In the genomic region with DNA sequence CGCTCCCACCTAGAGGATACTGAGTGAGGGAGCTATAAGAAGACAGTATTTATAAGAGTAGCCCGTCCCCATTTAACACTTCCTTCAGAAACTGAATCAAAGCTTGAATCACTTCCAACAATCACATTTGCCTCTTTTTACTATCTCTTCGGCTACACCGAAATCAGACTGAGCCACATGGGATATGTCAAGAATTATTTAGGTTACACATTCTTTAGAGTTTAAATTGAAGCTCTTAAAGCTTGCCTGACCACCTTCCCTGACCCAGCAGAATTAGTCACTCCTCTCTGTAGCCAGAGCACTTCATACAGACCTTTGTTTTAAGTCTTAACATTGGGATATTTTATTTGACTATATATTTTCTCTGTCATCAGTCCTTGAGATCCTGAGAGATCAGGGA, we compare ENCODE assay signal across 25 cellular contexts.
DNase-seq lines count a peak whose midpoint lies in the region; ATAC-seq and TF ChIP-seq lines count a peak whose summit lies in the region.
"Had no signal": no experiment of that assay in that cellular context is flagged by ENCODE, and none has a peak within 500 bp of the region (broad histone marks: within the 10 kb centered on the region; RNA-seq: fewer than 3 reads in every experiment).

No MANE protein-coding gene starts in this region.

- no peak overlapping the region for H3K4me2 ChIP-seq in fibroblast of lung (ENCODE audit: extremely low read depth, insufficient read depth, low read length)
- H3K4me2 ChIP-seq: PC-9 had no signal

- TF ChIP-seq CTCF in RWPE2 (IDR thresholded peaks at IDR 0.05; ENCODE audit: poor library complexity, severe bottlenecking) (no peak), fibroblast of lung (conservative IDR thresholded peaks at IDR 0.05 in 1 of 2, IDR thresholded peaks at IDR 0.05 in 1 of 2; ENCODE audit: low read depth in 1 of 2, low read length in 2 of 2) (no peak)

- intact Hi-C loops in head of caudate nucleus (cut with DNase I), result no loop called here

- H3K36me3 ChIP-seq in RWPE2 (ENCODE audit: low read depth), result no peaks in the 10 kb centered on the region
- no peaks in the 10 kb centered on the region for H3K36me3 ChIP-seq in fibroblast of lung (ENCODE audit: control insufficient read depth, insufficient read depth, low read length)
- H3K36me3 ChIP-seq: heart left ventricle, transverse colon had no signal

- H3K4me1 ChIP-seq in RWPE2 (ENCODE audit: insufficient read depth, poor library complexity, severe bottlenecking), result no peaks in the 10 kb centered on the region
- H3K4me1 ChIP-seq in fibroblast of lung (ENCODE audit: control insufficient read depth, extremely low read depth, insufficient read depth, low read length), result no peaks in the 10 kb centered on the region
- H3K4me1 ChIP-seq: heart left ventricle, psoas muscle, transverse colon had no signal

- DNase-seq in ELR (ENCODE audit: low read depth) (peak; percentile 21), RWPE2 (ENCODE audit: low spot score) (no peak), fibroblast of lung (ENCODE audit: low read depth in 2 of 2) (peak; percentile 63 to 86), skeletal muscle cell (ENCODE audit: low read depth) (peak; percentile 13), head of caudate nucleus (no peak), foreskin melanocyte (no peak), CD1c-positive myeloid dendritic cell (ENCODE audit: extremely low spot score) (no peak)
- DNase-seq: activated CD4-positive, alpha-beta T cell treated with anti-CD3 and anti-CD28 coated beads for 4 hours; activated naive CD4-positive, alpha-beta T cell treated with anti-CD3 and anti-CD28 coated beads, Interleukin-2, amount 50 U/mL, for 16 hours; C1 segment of cervical spinal cord; COR-L47; DMS53; GF-D8; heart left ventricle; MV-4-11; NCI-H1436; nucleus accumbens; PC-9; psoas muscle; Right ventricle myocardium superior; stimulated activated CD4-positive, alpha-beta T cell treated with anti-CD3 and anti-CD28 coated beads, Interleukin-4, amount 100 ng/mL, for 4 hours; transverse colon had no signal

- H3K27me3 ChIP-seq in RWPE2 (ENCODE audit: insufficient read depth, poor library complexity, severe bottlenecking) (no peaks in the 10 kb centered on the region), fibroblast of lung (ENCODE audit: control insufficient read depth, insufficient read depth, low read length) (no peaks in the 10 kb centered on the region)
- H3K27me3 ChIP-seq: transverse colon had no signal

- no peak overlapping the region for H3K27ac ChIP-seq in RWPE2 (ENCODE audit: poor library complexity, severe bottlenecking)
- no peak overlapping the region for H3K27ac ChIP-seq in fibroblast of lung (ENCODE audit: insufficient read depth, low read length)
- H3K27ac ChIP-seq: heart left ventricle, HL-60, PC-9, psoas muscle, transverse colon had no signal

- H3K9ac ChIP-seq in fibroblast of lung (ENCODE audit: insufficient read depth, low read length), result no peak overlapping the region

- H3K4me3 ChIP-seq in RWPE2 (ENCODE audit: severe bottlenecking) (no peak overlapping the region), fibroblast of lung (replicated peaks in 1 of 4; ENCODE audit: control extremely low read depth in 1 of 4, insufficient read depth in 1 of 4, low read depth in 3 of 4, low read length in 4 of 4) (no peak overlapping the region), skeletal muscle cell (ENCODE audit: low read depth, low read length) (no peak overlapping the region)
- H3K4me3 ChIP-seq: heart left ventricle, PC-9, psoas muscle, transverse colon had no signal

- H3K79me2 ChIP-seq in fibroblast of lung (ENCODE audit: control insufficient read depth, insufficient read depth, low read length), result no peaks in the 10 kb centered on the region

- no peaks in the 10 kb centered on the region for H4K20me1 ChIP-seq in fibroblast of lung (ENCODE audit: control insufficient read depth, extremely low read depth, insufficient read depth, low read length)

- no peak overlapping the region for H2AFZ ChIP-seq in fibroblast of lung (ENCODE audit: low read length)
- H2AFZ ChIP-seq: PC-9 had no signal

- ATAC-seq in RWPE2 (ENCODE audit: low read depth) (peak; percentile 51), HG03565 (IDR thresholded peaks at IDR 0.05; ENCODE audit: unreplicated experiment) (no peak)
- ATAC-seq: heart left ventricle, psoas muscle, sciatic nerve had no signal

- no peaks in the 10 kb centered on the region for H3K9me3 ChIP-seq in RWPE2 (ENCODE audit: severe bottlenecking)
- H3K9me3 ChIP-seq in fibroblast of lung (ENCODE audit: control insufficient read depth, insufficient read depth, low read depth, low read length), result no peaks in the 10 kb centered on the region

Comparison
In these comparisons a context has a peak if more than half of its experiments do, and no peak if none do; other contexts are left out.
1. DNase-seq: peak in ELR (single experiment), fibroblast of lung (2 of 2) and skeletal muscle cell (single experiment); none in RWPE2 (single experiment), head of caudate nucleus (0 of 42), foreskin melanocyte (single experiment) and CD1c-positive myeloid dendritic cell (single experiment).